In the genomic region with DNA sequence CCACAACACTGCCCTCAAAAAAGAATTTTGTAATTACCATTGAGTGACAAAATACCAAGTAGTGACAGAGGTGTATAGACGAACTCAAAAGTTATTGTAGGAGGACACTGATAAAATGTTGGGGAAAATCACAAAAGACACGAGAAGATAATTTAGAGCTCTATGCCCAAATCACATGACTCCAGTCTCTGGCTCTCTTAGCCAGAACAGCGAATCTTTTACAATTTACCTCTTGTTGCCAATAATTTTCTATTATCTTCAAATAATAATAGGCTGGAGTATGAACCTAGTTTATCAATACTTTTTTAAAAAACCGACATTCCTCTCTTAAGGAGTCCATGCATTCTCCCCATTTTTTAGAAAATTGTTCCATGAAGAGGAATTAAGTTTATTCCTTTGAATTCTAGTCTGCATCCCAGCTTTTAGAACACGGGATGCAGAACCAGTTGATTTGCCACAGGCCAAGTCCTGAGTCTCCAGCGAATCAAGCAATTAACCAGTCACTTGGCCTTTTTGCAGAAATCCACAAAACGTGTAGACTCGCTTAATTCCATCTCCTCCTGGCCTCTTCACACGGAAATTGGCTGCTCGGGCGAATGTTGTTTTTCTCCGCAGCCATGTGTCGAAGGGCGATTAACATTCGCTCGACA, we compare ENCODE assay signal across 2 cellular contexts.
TF ChIP-seq lines count a peak whose summit lies in the region.

No MANE protein-coding gene starts in this region.

TF ChIP-seq in K562, 482 proteins besides CTCF, POLR2A, EP300 and RAD21:
- no peak for TF ChIP-seq TAF1 (IDR thresholded peaks at IDR 0.05; ENCODE audit: control insufficient read depth, extremely low read depth, insufficient read depth, low read length, severe bottlenecking)
- TF ChIP-seq, protein P1, sequence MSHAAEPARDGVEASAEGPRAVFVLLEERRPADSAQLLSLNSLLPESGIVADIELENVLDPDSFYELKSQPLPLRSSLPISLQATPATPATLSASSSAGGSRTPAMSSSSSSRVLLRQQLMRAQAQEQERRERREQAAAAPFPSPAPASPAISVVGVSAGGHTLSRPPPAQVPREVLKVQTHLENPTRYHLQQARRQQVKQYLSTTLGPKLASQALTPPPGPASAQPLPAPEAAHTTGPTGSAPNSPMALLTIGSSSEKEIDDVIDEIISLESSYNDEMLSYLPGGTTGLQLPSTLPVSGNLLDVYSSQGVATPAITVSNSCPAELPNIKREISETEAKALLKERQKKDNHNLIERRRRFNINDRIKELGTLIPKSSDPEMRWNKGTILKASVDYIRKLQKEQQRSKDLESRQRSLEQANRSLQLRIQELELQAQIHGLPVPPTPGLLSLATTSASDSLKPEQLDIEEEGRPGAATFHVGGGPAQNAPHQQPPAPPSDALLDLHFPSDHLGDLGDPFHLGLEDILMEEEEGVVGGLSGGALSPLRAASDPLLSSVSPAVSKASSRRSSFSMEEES (CRISPR knock-in tag; IDR thresholded peaks at IDR 0.05): peak; percentile 30; the same call in 1 of the 2 replicates

TF ChIP-seq in liver, 16 proteins besides CTCF, POLR2A, EP300 and RAD21:
- TF ChIP-seq SP1 (IDR thresholded peaks at IDR 0.05) (no peak), FOXA2 (IDR thresholded peaks at IDR 0.05) (no peak), EGR1 (IDR thresholded peaks at IDR 0.05; ENCODE audit: low read depth in 2 of 2) (no peak), NR2F2 (IDR thresholded peaks at IDR 0.05) (no peak), GABPA (IDR thresholded peaks at IDR 0.05 in 1 of 2, conservative IDR thresholded peaks at IDR 0.05 in 1 of 2) (no peak)
- TF ChIP-seq, protein P2, sequence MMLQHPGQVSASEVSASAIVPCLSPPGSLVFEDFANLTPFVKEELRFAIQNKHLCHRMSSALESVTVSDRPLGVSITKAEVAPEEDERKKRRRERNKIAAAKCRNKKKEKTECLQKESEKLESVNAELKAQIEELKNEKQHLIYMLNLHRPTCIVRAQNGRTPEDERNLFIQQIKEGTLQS (IDR thresholded peaks at IDR 0.05): no peak
TF ChIP-seq in liver: peak in this region for 0.
